Comparison of ENCODE assay signal across 8 cellular contexts in the genomic region with DNA sequence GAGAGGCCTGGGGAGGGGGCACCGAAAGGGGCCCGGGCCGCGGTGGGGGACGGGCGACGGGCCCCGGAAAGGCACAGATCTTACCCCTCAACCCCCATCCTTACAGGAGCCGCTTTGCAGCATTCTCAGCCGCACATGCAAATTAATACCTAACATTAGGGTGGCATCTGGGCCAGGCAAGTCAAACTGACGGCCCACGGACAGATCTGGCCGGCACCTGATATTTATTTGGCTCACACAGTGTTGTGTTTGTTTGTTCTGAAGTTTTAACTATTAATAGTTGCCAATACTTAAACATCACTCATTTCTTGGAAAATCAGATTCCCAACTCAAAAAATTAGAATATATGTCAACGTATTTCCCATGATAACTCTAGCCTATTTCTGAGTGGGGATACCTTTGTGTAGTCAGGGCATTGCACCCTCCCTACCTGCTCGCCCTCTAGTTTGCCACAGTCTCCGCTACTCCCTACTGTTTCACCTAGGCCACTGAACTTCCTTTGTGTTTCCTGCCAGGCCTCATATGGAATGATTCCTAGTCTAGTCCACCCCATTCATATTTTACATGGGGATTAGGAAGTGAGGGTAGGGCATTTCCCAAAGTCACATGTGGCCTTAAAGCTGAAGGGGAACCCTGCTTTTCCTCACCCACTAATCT.
A peak's percentile ranks its signal among the peaks of the same experiment; 100 is the strongest.
DNase-seq lines count a peak whose midpoint lies in the region; ATAC-seq and TF ChIP-seq lines count a peak whose summit lies in the region.

No MANE protein-coding gene starts in this region.

- H3K36me3 ChIP-seq in OCI-LY3 (replicated peaks; ENCODE audit: low read depth, low read length), result no peaks in the 10 kb centered on the region
- no peaks in the 10 kb centered on the region for H3K36me3 ChIP-seq in esophagus muscularis mucosa
- H3K36me3 ChIP-seq in parathyroid adenoma (ENCODE audit: control insufficient read depth, insufficient read depth, low read length), result no peaks in the 10 kb centered on the region

- ATAC-seq in GM18519 (IDR thresholded peaks at IDR 0.05; ENCODE audit: low FRiP score, unreplicated experiment), result peak; percentile 38

- DNase-seq in HFF-Myc (ENCODE audit: extremely low read depth, low read depth) (no peak), esophagus muscularis mucosa (ENCODE audit: extremely low spot score) (no peak), GDM1 (lab: John Stamatoyannopoulos, UW) (no peak), NCI-H1694 (lab: John Stamatoyannopoulos, UW) (no peak), SW480 (ENCODE audit: low spot score) (no peak)

- WGBS in esophagus muscularis mucosa, result 22% methylated on average over 13 of the region's 16 CpGs

- H3K4me1 ChIP-seq in OCI-LY3 (ENCODE audit: low read length) (peaks cover 6% of the 10 kb centered on the region), esophagus muscularis mucosa (peaks cover 8 to 39% (median 30%) of the 10 kb centered on the region in 4 donors), parathyroid adenoma (peaks cover 16% of the 10 kb centered on the region)

- H3K9me3 ChIP-seq in OCI-LY3 (ENCODE audit: insufficient read depth, low read length), result no peaks in the 10 kb centered on the region
- H3K9me3 ChIP-seq in esophagus muscularis mucosa, result no peaks in the 10 kb centered on the region
- no peaks in the 10 kb centered on the region for H3K9me3 ChIP-seq in parathyroid adenoma (ENCODE audit: control insufficient read depth, low read length)

- H3K9ac ChIP-seq in OCI-LY3 (ENCODE audit: low read length) (peak overlapping the region; percentile 58), parathyroid adenoma (no peak overlapping the region)

- peak overlapping the region; percentile 64; the same call in 1 of the 2 replicates for H2AFZ ChIP-seq in OCI-LY3 (ENCODE audit: low read depth, low read length)
- peak overlapping the region; percentile 86 for H2AFZ ChIP-seq in parathyroid adenoma

- intact Hi-C loops in esophagus muscularis mucosa (cut with DNase I), result loop anchor here (5.0 kb wide), 1 partner anchor 74 kb away; a partner anchor contains a TSS

- no peaks in the 10 kb centered on the region for H3K79me2 ChIP-seq in OCI-LY3 (ENCODE audit: low read length)
- peaks cover 10% of the 10 kb centered on the region for H3K79me2 ChIP-seq in parathyroid adenoma

- H3K4me3 ChIP-seq in HFF-Myc (replicated peaks; ENCODE audit: low read depth, low read length) (peak overlapping the region; percentile 32), OCI-LY3 (ENCODE audit: low read length) (peak overlapping the region; percentile 80), esophagus muscularis mucosa (peak overlapping the region; percentile 53 to 66 (median 60)), parathyroid adenoma (ENCODE audit: low read depth, low read length) (peak overlapping the region; percentile 65)

- peak overlapping the region; percentile 82 for H3K4me2 ChIP-seq in OCI-LY3 (ENCODE audit: low read length)
- peak overlapping the region; percentile 89 for H3K4me2 ChIP-seq in parathyroid adenoma (ENCODE audit: low read length)

- TF ChIP-seq CTCF in HFF-Myc (IDR thresholded peaks at IDR 0.05; ENCODE audit: low read depth, low read length, missing control alignments) (no peak), OCI-LY3 (IDR thresholded peaks at IDR 0.05; ENCODE audit: low read depth, low read length) (no peak), esophagus muscularis mucosa (IDR thresholded peaks at IDR 0.05) (no peak), parathyroid adenoma (IDR thresholded peaks at IDR 0.05) (no peak)

- TF ChIP-seq EP300 in esophagus muscularis mucosa (IDR thresholded peaks at IDR 0.05), result no peak

- no peak for TF ChIP-seq POLR2A in esophagus muscularis mucosa (IDR thresholded peaks at IDR 0.05; ENCODE audit: low read depth)

- H3K27me3 ChIP-seq in OCI-LY3 (ENCODE audit: low read depth, low read length) (no peaks in the 10 kb centered on the region), esophagus muscularis mucosa (no peaks in the 10 kb centered on the region), parathyroid adenoma (ENCODE audit: control insufficient read depth, insufficient read depth, low read length) (no peaks in the 10 kb centered on the region)

- H3K27ac ChIP-seq in OCI-LY3 (ENCODE audit: low read length), result peak overlapping the region; percentile 14
- peak overlapping the region; percentile 72 to 83 (median 82) for H3K27ac ChIP-seq in esophagus muscularis mucosa (replicated peaks in 1 of 4)
- peak overlapping the region; percentile 81 for H3K27ac ChIP-seq in parathyroid adenoma

- no peaks in the 10 kb centered on the region for H4K20me1 ChIP-seq in OCI-LY3 (ENCODE audit: insufficient read depth, low read length)

Comparison
In these comparisons a context has a peak if more than half of its experiments do, and no peak if none do; other contexts are left out.
1. H3K27ac ChIP-seq: peak in every context shown above with its lines; median percentile 82 in esophagus muscularis mucosa; 81 in parathyroid adenoma; 14 in OCI-LY3.